ENCODE assay signal across 9 cellular contexts in the genomic region with DNA sequence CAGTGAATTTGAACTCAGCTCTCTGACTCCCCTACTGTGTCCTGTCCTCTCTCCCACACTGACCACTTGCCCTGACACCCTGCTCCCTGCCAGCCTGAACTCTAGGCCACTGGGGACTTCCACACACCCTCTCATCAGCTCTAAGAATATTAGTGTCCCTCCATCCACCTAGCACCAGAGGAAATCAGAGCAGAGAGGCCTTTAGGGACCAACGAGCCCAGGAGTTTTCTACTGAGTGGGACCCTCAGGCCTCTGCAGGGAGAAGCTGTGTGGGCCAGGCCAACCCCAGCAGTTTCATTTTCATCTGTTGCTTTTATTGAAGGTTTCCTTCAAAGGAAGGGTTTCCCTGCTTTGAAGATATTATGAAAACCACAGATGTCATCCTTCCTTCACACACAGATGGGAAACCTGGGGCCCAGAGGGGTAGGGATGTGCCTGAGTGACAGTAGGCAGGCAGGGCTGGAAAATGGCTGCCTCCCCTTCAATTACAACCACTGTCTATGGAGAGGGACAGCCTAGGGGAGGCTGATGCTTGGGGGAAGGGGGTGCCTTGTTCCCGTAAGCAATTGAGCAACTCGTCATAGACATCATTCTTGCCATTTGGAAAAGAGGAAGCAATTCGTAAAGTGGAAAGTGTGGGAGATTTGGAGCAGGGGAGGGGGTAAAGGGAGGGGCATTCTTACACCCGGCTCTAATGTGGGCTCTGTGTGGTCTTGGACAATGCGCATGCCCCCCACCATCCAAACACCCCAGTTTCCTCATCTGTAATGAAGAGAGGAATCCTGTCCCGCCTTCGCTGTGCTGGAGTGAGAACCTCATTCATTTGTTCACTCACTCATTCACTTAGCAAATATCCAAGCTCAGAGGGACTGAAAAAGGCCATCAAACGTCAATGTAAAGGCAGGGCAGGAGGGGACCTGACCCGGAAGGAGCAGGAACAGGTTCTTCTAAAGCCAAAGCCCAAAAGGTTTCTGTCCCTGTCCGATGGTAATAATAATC. TPM values are rescaled to one million over a fixed set of nuclear protein-coding genes. Genes with fewer than 3 reads are reported as not detected.
A peak's percentile ranks its signal among the peaks of the same experiment; 100 is the strongest.
DNase-seq lines count a peak whose midpoint lies in the region; ATAC-seq, FAIRE-seq and TF ChIP-seq lines count a peak whose summit lies in the region.
"Had no signal": no experiment of that assay in that cellular context is flagged by ENCODE, and none has a peak within 500 bp of the region (broad histone marks: within the 10 kb centered on the region; RNA-seq: fewer than 3 reads in every experiment).

No MANE protein-coding gene starts in this region.

- TF ChIP-seq EP300 in GM12878 (IDR thresholded peaks at IDR 0.05; ENCODE audit: borderline replicate concordance in 1 of 2, control insufficient read depth in 1 of 2, low read depth in 2 of 2, low read length in 2 of 2) = no peak
- no peak for TF ChIP-seq EP300 in SK-N-SH (IDR thresholded peaks at IDR 0.05; ENCODE audit: borderline replicate concordance in 1 of 2, low read depth in 1 of 2, low read length in 1 of 2)

- peak; percentile 13 for FAIRE-seq in GM12878 (lab: Jason Lieb, UNC)

- H3K36me3 Mint-ChIP-seq in CD4-positive, alpha-beta T cell (ENCODE audit: low read depth) = peaks cover 22% of the 10 kb centered on the region

- H3K4me1 ChIP-seq in GM12878 (ENCODE audit: control insufficient read depth, insufficient read depth, low read length) (peaks cover 50% of the 10 kb centered on the region), prostate gland (replicated peaks) (peaks cover 5% of the 10 kb centered on the region), SK-N-SH (ENCODE audit: control insufficient read depth in 1 of 2, insufficient read depth in 2 of 2, low read depth in 1 of 2, low read length in 1 of 2) (peaks cover 0 to 21% of the 10 kb centered on the region in 2 experiments; a peak in 3 of 4 replicates)

- no peak overlapping the region for H3K4me3 ChIP-seq in NB4 (ENCODE audit: low read depth, low read length)
- H3K4me3 ChIP-seq in GM12878 = no peak overlapping the region
- no peak overlapping the region for H3K4me3 ChIP-seq in prostate gland
- H3K4me3 ChIP-seq in SK-N-SH (ENCODE audit: low read depth in 2 of 2, low read length in 1 of 2) = no peak overlapping the region

- SMC1A ChIA-PET in GM12878 (lab: Charles Lee; ENCODE audit: uncharacterized antibody, unreplicated experiment) = no interaction called here

- no peak for TF ChIP-seq RAD21 in GM12878 (IDR thresholded peaks at IDR 0.05; ENCODE audit: insufficient read depth, low read depth, low read length)
- no peak for TF ChIP-seq RAD21 in SK-N-SH (IDR thresholded peaks at IDR 0.05; ENCODE audit: low read length)

- H3K9ac ChIP-seq in GM12878 (ENCODE audit: control insufficient read depth, insufficient read depth, low read length) = no peak overlapping the region
- H3K9ac ChIP-seq in SK-N-SH = no peak overlapping the region

- H3F3A ChIP-seq in SK-N-SH (replicated peaks; ENCODE audit: insufficient read depth) = no peaks in the 10 kb centered on the region

- H3K27me3 ChIP-seq in CD4-positive, alpha-beta T cell (ENCODE audit: control insufficient read depth, insufficient read depth, low read length) = no peaks in the 10 kb centered on the region
- H3K27me3 ChIP-seq in GM12878 (replicated peaks in 1 of 2; ENCODE audit: control insufficient read depth in 2 of 2, insufficient read depth in 2 of 2, low read length in 1 of 2) (peaks cover 7 to 12% of the 10 kb centered on the region in 2 experiments; a peak in 3 of 4 replicates), prostate gland (replicated peaks; ENCODE audit: insufficient read depth) (no peaks in the 10 kb centered on the region), SK-N-SH (ENCODE audit: insufficient read depth) (no peaks in the 10 kb centered on the region)

- no peak overlapping the region for H2AFZ ChIP-seq in GM12878 (ENCODE audit: control insufficient read depth, low read depth, low read length)
- no peak overlapping the region for H2AFZ ChIP-seq in SK-N-SH (ENCODE audit: low read depth)

- POLR2A ChIA-PET in CD4-positive, alpha-beta T cell (lab: Charles Lee) = interaction anchor here (1.0 to 2.0 kb wide), 5 partner anchors 8 to 48 kb away, joined by 3 to 14 read pairs (median 4); no protein-coding TSS in a partner anchor
- POLR2A ChIA-PET in GM12878 (lab: Charles Lee) = no interaction called here
- POLR2A ChIA-PET in SK-N-SH (lab: Yijun Ruan, JAX) = interaction anchor here (0.5 to 1.5 kb wide), 3 partner anchors 8 to 55 kb away, joined by 3 to 7 read pairs (median 3); no protein-coding TSS in a partner anchor

- H3K36me3 ChIP-seq in GM12878 (ENCODE audit: control insufficient read depth in 2 of 2, insufficient read depth in 2 of 2, low read length in 1 of 2) = no peaks in the 10 kb centered on the region
- H3K36me3 ChIP-seq in prostate gland = no peaks in the 10 kb centered on the region
- peaks cover 0 to 11% of the 10 kb centered on the region in 2 experiments for H3K36me3 ChIP-seq in SK-N-SH (replicated peaks in 1 of 2; ENCODE audit: control insufficient read depth in 1 of 2, insufficient read depth in 2 of 2, low read length in 1 of 2)

- intact Hi-C loops in CD4-positive, alpha-beta T cell (cut with DNase I, micrococcal nuclease) = no loop called here
- intact Hi-C loops in GM12878 (cut with micrococcal nuclease; ENCODE audit: unreplicated experiment) (no loop called here), prostate gland (cut with DNase I) (no loop called here)

- TF ChIP-seq POLR2A in NB4 (IDR thresholded peaks at IDR 0.05; ENCODE audit: extremely low read depth, insufficient read length) (no peak), GM12878 (IDR thresholded peaks at IDR 0.05; ENCODE audit: low read depth, low read length) (no peak), prostate gland (IDR thresholded peaks at IDR 0.05) (no peak)

- no TSS peak for BruUV-seq in GM12878 (replicated peaks; lab: Mats Ljungman, UMichigan)

- ATAC-seq in CD4-positive, alpha-beta T cell (ENCODE audit: poor library complexity) = peak; percentile 17
- ATAC-seq in GM12878 = no peak

- peaks cover 90% of the 10 kb centered on the region for H3K4me1 Mint-ChIP-seq in CD4-positive, alpha-beta T cell (ENCODE audit: low read depth)

- peak overlapping the region; percentile 98 for H3K27ac Mint-ChIP-seq in CD4-positive, alpha-beta T cell

- DNase-seq in CD4-positive, alpha-beta T cell = peak in 2 of 10 experiments; percentile 18 to 19
- peak; percentile 75 for DNase-seq in NB4 (ENCODE audit: low read depth)
- DNase-seq in GM12878 (ENCODE audit: low read depth, low spot score) = no peak
- DNase-seq in prostate gland (ENCODE audit: low spot score) = no peak
- no peak for DNase-seq in NCI-H69 (lab: John Stamatoyannopoulos, UW)
- no peak for DNase-seq in SK-N-SH
- no peak for DNase-seq in COLO668 (lab: John Stamatoyannopoulos, UW; ENCODE audit: unreplicated experiment)
- no peak for DNase-seq in NCI-H1694 treated with DMSO at 0.1 percent for 48 hours (lab: John Stamatoyannopoulos, UW)
- DNase-seq: NCI-H1930 had no signal

- H3K9me3 ChIP-seq in CD4-positive, alpha-beta T cell (ENCODE audit: control insufficient read depth, low read length) = no peaks in the 10 kb centered on the region
- no peaks in the 10 kb centered on the region; the same call in 2 of the 3 replicates for H3K9me3 ChIP-seq in GM12878 (replicated peaks; ENCODE audit: control insufficient read depth, insufficient read depth, low read length)
- no peaks in the 10 kb centered on the region for H3K9me3 ChIP-seq in prostate gland
- H3K9me3 ChIP-seq in SK-N-SH = no peaks in the 10 kb centered on the region

- H3K79me2 ChIP-seq in GM12878 (ENCODE audit: control insufficient read depth, insufficient read depth, low read length) (no peaks in the 10 kb centered on the region), SK-N-SH (ENCODE audit: insufficient read depth) (peaks cover 50% of the 10 kb centered on the region)

- H3K27me3 Mint-ChIP-seq in CD4-positive, alpha-beta T cell = no peaks in the 10 kb centered on the region

- in situ Hi-C loops in GM12878 (cut with MboI) = no loop called here

- H4K20me1 ChIP-seq in GM12878 (ENCODE audit: control insufficient read depth, insufficient read depth) (no peaks in the 10 kb centered on the region), SK-N-SH (ENCODE audit: insufficient read depth) (peaks cover 8% of the 10 kb centered on the region)

- RAD21 ChIA-PET in GM12878 (lab: Charles Lee; ENCODE audit: unreplicated experiment) = interaction anchor here (1.1 kb wide), 1 partner anchor 26 kb away, joined by 3 read pairs; no protein-coding TSS in a partner anchor

- peak overlapping the region; percentile 98 for H3K4me3 Mint-ChIP-seq in CD4-positive, alpha-beta T cell

- peaks cover 1% of the 10 kb centered on the region for H3K9me3 Mint-ChIP-seq in CD4-positive, alpha-beta T cell

- no peak for TF ChIP-seq CTCF in CD4-positive, alpha-beta T cell (IDR thresholded peaks at IDR 0.05)
- TF ChIP-seq CTCF in NB4 (IDR thresholded peaks at IDR 0.05; ENCODE audit: low read depth, low read length) (no peak), GM12878 (IDR thresholded peaks at IDR 0.05 in 2 of 3, conservative IDR thresholded peaks at IDR 0.05 in 1 of 3; ENCODE audit: control insufficient read depth in 2 of 3, extremely low read depth in 1 of 3, insufficient read depth in 1 of 3, low read depth in 3 of 3, low read length in 3 of 3) (no peak), prostate gland (IDR thresholded peaks at IDR 0.05) (no peak), SK-N-SH (IDR thresholded peaks at IDR 0.05) (no peak)

- H3K9me2 ChIP-seq in SK-N-SH = no peaks in the 10 kb centered on the region

- CTCF ChIA-PET in CD4-positive, alpha-beta T cell (lab: Charles Lee) = interaction anchor here (0.9 to 6.4 kb wide), 4 partner anchors 8 to 37 kb away, joined by 3 to 33 read pairs (median 7); no protein-coding TSS in a partner anchor
- CTCF ChIA-PET in GM12878 (lab: Yijun Ruan, JAX) (interaction anchor here (2.3 kb wide), 1 partner anchor 24 kb away, joined by 7 read pairs; no protein-coding TSS in a partner anchor), SK-N-SH (lab: Yijun Ruan, JAX) (interaction anchor here (0.7 to 8.1 kb wide), 10 partner anchors 10 to 48 kb away, joined by 3 to 113 read pairs (median 4); a partner anchor contains a TSS)

- H3K4me2 ChIP-seq in GM12878 (ENCODE audit: control insufficient read depth, insufficient read depth) (peak overlapping the region; percentile 34; the same call in 1 of the 2 replicates), SK-N-SH (no peak overlapping the region)

- WGBS in GM12878 (ENCODE audit: insufficient coverage, insufficient replicate concordance, low lambda C conversion rate, missing lambda C conversion rate) = 58% methylated on average over 11 of the region's 11 CpGs
- 63% methylated on average over 11 of the region's 11 CpGs for WGBS in prostate gland
- WGBS in SK-N-SH (ENCODE audit: low lambda C conversion rate) = 90% methylated on average over 11 of the region's 11 CpGs

- no peak overlapping the region for H3K27ac ChIP-seq in CD4-positive, alpha-beta T cell (ENCODE audit: low read depth, low read length)
- H3K27ac ChIP-seq in GM12878 (ENCODE audit: control insufficient read depth, insufficient read depth) = no peak overlapping the region
- peak overlapping the region; percentile 74 to 80 for H3K27ac ChIP-seq in prostate gland
- H3K27ac ChIP-seq in SK-N-SH (ENCODE audit: low read depth in 2 of 2, low read length in 1 of 2) = no peak overlapping the region

RNA-seq across cellular contexts. Expression of a gene that starts 3.9 kb away (rescaled TPM):
- 10 to 100 TPM; 13.6 to 13.7 TPM for total RNA-seq in CD4-positive, alpha-beta T cell
- total RNA-seq in GM12878 (2013; cell fraction: nucleolus; rRNA removed) = 0.32 TPM in 1 of 2 replicates, not detected in the other
- total RNA-seq in GM12878 (2014; rRNA removed) (2.1 and 2.5 TPM in 2 replicates), GM12878 (2014; rRNA removed; fragmentation: Illumina TruSeq; extraction: Trizol) (2.0 and 2.1 TPM in 2 replicates), GM12878 (2021) (2.6 and 3.5 TPM in 2 replicates), prostate gland (10 to 100 TPM; 21.6 to 36.5 TPM)
- 2.0 TPM for polyA plus RNA-seq in GM12878 (2011; ENCODE audit: low read depth)
- polyA plus RNA-seq in GM12878 (2011; rRNA removed) (0.24 and 0.41 TPM in 2 replicates), GM12878 (2014; fragmentation: Illumina TruSeq; extraction: Trizol) (3.4 and 4.0 TPM in 2 replicates), GM12878 (2014; fragmentation: Nextera tagmentation; extraction: Ambion mirVana) (1 to 10 TPM; 2.1 to 2.3 TPM), GM12878 (2014; rRNA removed) (1.8 and 3.2 TPM in 2 replicates), GM12878 (2016; fragmentation: Nextera tagmentation; extraction: Ambion mirVana) (1 to 10 TPM; 1.2 to 1.7 TPM), SK-N-SH (2012; rRNA removed) (38.3 and 40.1 TPM in 2 replicates)
- polyA plus RNA-seq in GM12878 (2011; cell fraction: cytosol; rRNA removed) = 0.23 and 0.31 TPM in 2 replicates
- polyA plus RNA-seq in GM12878 (2011; cell fraction: nucleus; rRNA removed) = 0.06 and 0.28 TPM in 2 replicates
- polyA plus RNA-seq in GM12878 (2012) = 1.7 and 2.4 TPM in 2 replicates
- polyA minus RNA-seq in GM12878 (2011; rRNA and poly(A)+ RNA removed) = 0.57 TPM in 1 of 2 replicates, not detected in the other
- 0.42 TPM in 1 of 2 replicates, not detected in the other for polyA minus RNA-seq in GM12878 (2011; cell fraction: cytosol; rRNA and poly(A)+ RNA removed)
- 0.19 TPM in 1 of 2 replicates, not detected in the other for polyA minus RNA-seq in GM12878 (2011; cell fraction: nucleus; rRNA and poly(A)+ RNA removed)
- polyA plus RNA-seq in SK-N-SH (2012; cell fraction: cytosol; rRNA removed) = 38.4 and 43.1 TPM in 2 replicates
- 25.0 and 25.4 TPM in 2 replicates for polyA plus RNA-seq in SK-N-SH (2012; cell fraction: nucleus; rRNA removed)

RNA-seq across cellular contexts. Expression of a gene that starts 28.8 kb away (rescaled TPM):
- total RNA-seq in CD4-positive, alpha-beta T cell = under 1 TPM; 0.22 to 0.36 TPM
- not detected in 2 replicates for total RNA-seq in GM12878 (2013; cell fraction: nucleolus; rRNA removed)
- total RNA-seq in GM12878 (2014; rRNA removed) (not detected in 2 replicates), GM12878 (2014; rRNA removed; fragmentation: Illumina TruSeq; extraction: Trizol) (not detected in 2 replicates), GM12878 (2021) (not detected in 2 replicates), prostate gland (1 to 10 TPM in 1 of 2 donors, under 1 TPM in 1; 0.18 to 3.0 TPM)
- polyA plus RNA-seq in GM12878 (2011; ENCODE audit: low read depth) = not detected
- polyA plus RNA-seq in GM12878 (2011; rRNA removed) (not detected in 2 replicates), GM12878 (2014; fragmentation: Illumina TruSeq; extraction: Trizol) (not detected in 2 replicates), GM12878 (2014; fragmentation: Nextera tagmentation; extraction: Ambion mirVana) (not detected), GM12878 (2014; rRNA removed) (not detected in 2 replicates), GM12878 (2016; fragmentation: Nextera tagmentation; extraction: Ambion mirVana) (not detected), SK-N-SH (2012; rRNA removed) (0.44 and 0.54 TPM in 2 replicates)
- polyA plus RNA-seq in GM12878 (2011; cell fraction: cytosol; rRNA removed) = not detected in 2 replicates
- not detected in 2 replicates for polyA plus RNA-seq in GM12878 (2011; cell fraction: nucleus; rRNA removed)
- not detected in 2 replicates for polyA plus RNA-seq in GM12878 (2012)
- polyA minus RNA-seq in GM12878 (2011; rRNA and poly(A)+ RNA removed) = not detected in 2 replicates
- not detected in 2 replicates for polyA minus RNA-seq in GM12878 (2011; cell fraction: cytosol; rRNA and poly(A)+ RNA removed)
- not detected in 2 replicates for polyA minus RNA-seq in GM12878 (2011; cell fraction: nucleus; rRNA and poly(A)+ RNA removed)
- 0.15 and 0.35 TPM in 2 replicates for polyA plus RNA-seq in SK-N-SH (2012; cell fraction: cytosol; rRNA removed)
- polyA plus RNA-seq in SK-N-SH (2012; cell fraction: nucleus; rRNA removed) = 0.93 and 0.95 TPM in 2 replicates

RNA-seq across cellular contexts. Expression of a gene that starts 50.3 kb away (rescaled TPM):
- 10 to 100 TPM; 32.0 to 32.8 TPM for total RNA-seq in CD4-positive, alpha-beta T cell
- total RNA-seq in GM12878 (2013; cell fraction: nucleolus; rRNA removed) = 25.9 and 30.4 TPM in 2 replicates
- total RNA-seq in GM12878 (2014; rRNA removed) = 150 and 174 TPM in 2 replicates
- 125 and 137 TPM in 2 replicates for total RNA-seq in GM12878 (2014; rRNA removed; fragmentation: Illumina TruSeq; extraction: Trizol)
- total RNA-seq in GM12878 (2021) = 163 and 172 TPM in 2 replicates
- polyA plus RNA-seq in GM12878 (2011; ENCODE audit: low read depth) = 91.8 TPM
- polyA plus RNA-seq in GM12878 (2011; rRNA removed) = 171 and 182 TPM in 2 replicates
- 110 and 141 TPM in 2 replicates for polyA plus RNA-seq in GM12878 (2011; cell fraction: cytosol; rRNA removed)
- 67.0 and 89.2 TPM in 2 replicates for polyA plus RNA-seq in GM12878 (2011; cell fraction: nucleus; rRNA removed)
- polyA plus RNA-seq in GM12878 (2012) = 120 and 125 TPM in 2 replicates
- 114 and 165 TPM in 2 replicates for polyA plus RNA-seq in GM12878 (2014; fragmentation: Illumina TruSeq; extraction: Trizol)
- polyA plus RNA-seq in GM12878 (2014; fragmentation: Nextera tagmentation; extraction: Ambion mirVana) = 100 to 1,000 TPM in 1 of 2 experiments, 10 to 100 TPM in 1; 49.0 to 103 TPM
- 234 and 241 TPM in 2 replicates for polyA plus RNA-seq in GM12878 (2014; rRNA removed)
- 100 to 1,000 TPM; 200 to 201 TPM for polyA plus RNA-seq in GM12878 (2016; fragmentation: Nextera tagmentation; extraction: Ambion mirVana)
- polyA minus RNA-seq in GM12878 (2011; rRNA and poly(A)+ RNA removed) = 49.2 and 51.3 TPM in 2 replicates
- polyA minus RNA-seq in GM12878 (2011; cell fraction: cytosol; rRNA and poly(A)+ RNA removed) = 27.0 and 39.3 TPM in 2 replicates
- polyA minus RNA-seq in GM12878 (2011; cell fraction: nucleus; rRNA and poly(A)+ RNA removed) = 16.1 and 21.8 TPM in 2 replicates
- total RNA-seq in prostate gland = 100 to 1,000 TPM; 210 to 259 TPM
- polyA plus RNA-seq in SK-N-SH (2012; rRNA removed) = 222 and 260 TPM in 2 replicates
- 329 and 395 TPM in 2 replicates for polyA plus RNA-seq in SK-N-SH (2012; cell fraction: cytosol; rRNA removed)
- polyA plus RNA-seq in SK-N-SH (2012; cell fraction: nucleus; rRNA removed) = 119 and 142 TPM in 2 replicates

Comparison
In these comparisons a context has a peak if more than half of its experiments do, and no peak if none do; other contexts are left out.
1. H3K27ac ChIP-seq: peak in prostate gland (2 of 2); none in CD4-positive, alpha-beta T cell (single experiment), GM12878 (single experiment) and SK-N-SH (0 of 2).